Comparison of ENCODE assay signal across 15 cellular contexts in the genomic region with DNA sequence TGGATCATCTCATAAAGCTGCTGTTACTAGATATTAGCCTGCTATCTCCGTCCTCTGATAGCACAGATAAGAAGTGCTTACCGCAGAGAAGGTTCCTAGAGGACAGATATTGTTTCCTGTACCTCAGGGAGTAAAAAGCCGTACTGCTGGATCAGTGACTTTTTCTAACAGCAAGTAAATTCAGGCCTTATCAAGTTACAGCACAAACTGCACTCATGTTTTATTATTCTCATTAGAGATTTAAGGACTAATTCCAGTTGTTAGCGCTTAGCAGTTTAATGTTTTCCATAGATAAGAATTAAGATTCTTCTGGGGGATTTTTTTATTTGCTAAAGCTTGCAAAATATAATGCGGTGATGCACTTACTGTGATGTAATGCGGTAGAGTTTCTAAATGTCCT.
"Had no signal": no experiment of that assay in that cellular context is flagged by ENCODE, and none has a peak within 500 bp of the region (broad histone marks: within the 10 kb centered on the region; RNA-seq: fewer than 3 reads in every experiment).

No MANE protein-coding gene starts in this region.

- H3K36me3 ChIP-seq: ascending aorta, spleen had no signal

- DNase-seq: activated CD8-positive, alpha-beta memory T cell treated with anti-CD3 and anti-CD28 coated beads, Interleukin-2, amount 50 U/mL, for 48 hours; activated CD8-positive, alpha-beta T cell treated with anti-CD3 and anti-CD28 coated beads for 36 hours; activated naive CD4-positive, alpha-beta T cell; foreskin melanocyte; kidney; left ventricle myocardium superior; mesenchymal stem cell; spleen; stimulated activated CD4-positive, alpha-beta T cell treated with anti-CD3 and anti-CD28 coated beads, Interleukin-1b, Interleukin-23, amount 100 ng/mL, for 48 hours; stimulated activated naive CD4-positive, alpha-beta T cell; substantia nigra; trophoblast cell had no signal

- H3K4me1 ChIP-seq: ascending aorta, spleen had no signal

- H3K4me3 ChIP-seq: ascending aorta, spleen had no signal

- H3K9me3 ChIP-seq: ascending aorta, spleen had no signal

- H3K27me3 ChIP-seq: ascending aorta had no signal

- H3K9me3 Mint-ChIP-seq: activated CD8-positive, alpha-beta T cell treated with anti-CD3 and anti-CD28 coated beads for 36 hours; activated T-helper 1 cell treated with anti-CD3 and anti-CD28 coated beads, Interleukin-12 subunit alpha, Interleukin-12 subunit beta, Interleukin-2, Interleukin-4 antibody, amounts not matched to agents 30 ng/mL and 10 ng/mL and 1 ng/mL, durations not matched to agents 14 hours and 24 hours and 36 hours; natural killer cell treated with Interleukin-12 subunit alpha and Interleukin-12 subunit beta and Interleukin-15 and Interleukin-18, amount 100 ng/mL, for 72 hours had no signal

- H3K36me3 Mint-ChIP-seq: natural killer cell treated with Interleukin-12 subunit alpha and Interleukin-12 subunit beta and Interleukin-15 and Interleukin-18, amount 100 ng/mL, for 72 hours had no signal

- H3K4me3 Mint-ChIP-seq: activated CD8-positive, alpha-beta T cell treated with anti-CD3 and anti-CD28 coated beads for 36 hours; activated T-helper 1 cell treated with anti-CD3 and anti-CD28 coated beads, Interleukin-12 subunit alpha, Interleukin-12 subunit beta, Interleukin-2, Interleukin-4 antibody, amounts not matched to agents 30 ng/mL and 10 ng/mL and 1 ng/mL, durations not matched to agents 14 hours and 24 hours and 36 hours; natural killer cell treated with Interleukin-12 subunit alpha and Interleukin-12 subunit beta and Interleukin-15 and Interleukin-18, amount 100 ng/mL, for 72 hours had no signal

- H3K27ac Mint-ChIP-seq: activated CD8-positive, alpha-beta T cell treated with anti-CD3 and anti-CD28 coated beads for 36 hours; activated T-helper 1 cell treated with anti-CD3 and anti-CD28 coated beads, Interleukin-12 subunit alpha, Interleukin-12 subunit beta, Interleukin-2, Interleukin-4 antibody, amounts not matched to agents 30 ng/mL and 10 ng/mL and 1 ng/mL, durations not matched to agents 14 hours and 24 hours and 36 hours; natural killer cell treated with Interleukin-12 subunit alpha and Interleukin-12 subunit beta and Interleukin-15 and Interleukin-18, amount 100 ng/mL, for 72 hours had no signal

- H3K27ac ChIP-seq: ascending aorta, spleen had no signal
